ENCODE assay signal across 18 cellular contexts in the genomic region with DNA sequence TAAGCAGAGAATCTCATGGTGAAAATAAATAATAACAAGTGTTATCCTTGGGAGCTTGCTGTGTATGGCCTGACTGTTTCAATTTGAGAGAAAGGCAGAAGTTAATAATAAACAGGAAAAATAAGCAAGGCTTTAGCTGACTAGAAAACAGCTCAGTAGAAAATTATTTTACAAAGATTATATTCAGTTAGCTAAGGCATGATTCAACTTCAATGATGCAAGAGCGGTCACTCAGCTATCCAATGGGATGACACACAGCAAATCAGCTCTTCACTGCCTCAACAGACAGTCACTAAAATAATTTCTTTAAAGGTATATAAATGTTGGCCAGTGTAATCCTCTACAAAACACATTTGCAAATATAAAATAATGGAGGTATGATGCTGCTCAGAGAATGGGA. TPM values are rescaled to one million over a fixed set of nuclear protein-coding genes. Genes with fewer than 3 reads are reported as not detected.
DNase-seq lines count a peak whose midpoint lies in the region; ATAC-seq and TF ChIP-seq lines count a peak whose summit lies in the region.
"Had no signal": no experiment of that assay in that cellular context is flagged by ENCODE, and none has a peak within 500 bp of the region (broad histone marks: within the 10 kb centered on the region; RNA-seq: fewer than 3 reads in every experiment).

No MANE protein-coding gene starts in this region.

- peaks cover 6% of the 10 kb centered on the region; the same call in 1 of the 2 replicates for H3K36me3 ChIP-seq in HUES48 (ENCODE audit: control insufficient read depth, insufficient read depth, low read length)
- H3K36me3 ChIP-seq in mammary epithelial cell (ENCODE audit: insufficient read depth, low read length), result peaks cover 9% of the 10 kb centered on the region

- TF ChIP-seq CTCF in mammary epithelial cell (conservative IDR thresholded peaks at IDR 0.05 in 1 of 2, IDR thresholded peaks at IDR 0.05 in 1 of 2; ENCODE audit: extremely low read depth in 1 of 2, insufficient read depth in 1 of 2, low read depth in 1 of 2, low read length in 2 of 2), result no peak

- peaks cover 74% of the 10 kb centered on the region for H3K4me1 ChIP-seq in HUES48 (ENCODE audit: control insufficient read depth, insufficient read depth, low read length)
- peaks cover 7% of the 10 kb centered on the region for H3K4me1 ChIP-seq in mammary epithelial cell (ENCODE audit: insufficient read depth, low read length)

- dilution Hi-C loops in mammary epithelial cell (cut with HindIII; ENCODE audit: low sequenced_read_pairs), result no loop called here

- in situ Hi-C loops in mammary epithelial cell (cut with MboI; ENCODE audit: low sequenced_read_pairs in 2 of 2), result no loop called here

- DNase-seq in AG08396 (ENCODE audit: low spot score) (peak; percentile 63), mammary epithelial cell (peak; percentile 28), glomerular visceral epithelial cell (ENCODE audit: extremely low spot score) (peak; percentile 16), amygdala (lab: John Stamatoyannopoulos, UW) (no peak), NCI-H1105 (lab: John Stamatoyannopoulos, UW) (no peak)
- DNase-seq: activated CD4-positive, alpha-beta T cell treated with anti-CD3 and anti-CD28 coated beads for 48 hours; activated T-cell treated with anti-CD3 and anti-CD28 coated beads, Interleukin-2, amount 50 U/mL, for 24 hours; caudate nucleus; Kasumi-1; NCI-H1930; NCI-H524 treated with DMSO at 0.1 percent for 48 hours; SK-N-SH; small intestine had no signal

- CTCF ChIA-PET in mammary epithelial cell (lab: Charles Lee; ENCODE audit: low non-redundant PET), result no interaction called here

- H3K9me3 ChIP-seq in HUES48 (ENCODE audit: control insufficient read depth, insufficient read depth, low read length) (no peaks in the 10 kb centered on the region), mammary epithelial cell (replicated peaks; ENCODE audit: insufficient read depth, low read length) (no peaks in the 10 kb centered on the region)
- H3K9me3 ChIP-seq: SK-N-SH had no signal

- H3K4me2 ChIP-seq in mammary epithelial cell (ENCODE audit: insufficient read depth, low read depth, low read length), result no peak overlapping the region
- H3K4me2 ChIP-seq: SK-N-SH had no signal

- WGBS in mammary epithelial cell (ENCODE audit: low coverage, missing lambda C conversion rate), result 100% methylated on average over 1 of the region's 1 CpG

- H3K79me2 ChIP-seq in mammary epithelial cell (ENCODE audit: insufficient read depth, low read length), result no peaks in the 10 kb centered on the region
- H3K79me2 ChIP-seq: parathyroid adenoma had no signal

- intact Hi-C loops in mammary epithelial cell (cut with micrococcal nuclease), result no loop called here

- ATAC-seq in GM18520 (IDR thresholded peaks at IDR 0.05; ENCODE audit: unreplicated experiment), result no peak
- no peak for ATAC-seq in GM18909 (IDR thresholded peaks at IDR 0.05; ENCODE audit: poor library complexity, unreplicated experiment)

- H3K27me3 ChIP-seq in HUES48 (ENCODE audit: control insufficient read depth, insufficient read depth, low read length) (no peaks in the 10 kb centered on the region), mammary epithelial cell (ENCODE audit: insufficient read depth, low read length) (no peaks in the 10 kb centered on the region)

- BruUV-seq in mammary epithelial cell (replicated peaks; lab: Mats Ljungman, UMichigan), result no TSS peak

- H3K4me3 ChIP-seq in HUES48 (ENCODE audit: low read depth, low read length) (no peak overlapping the region), mammary epithelial cell (replicated peaks in 1 of 3; ENCODE audit: insufficient read depth in 1 of 3, low read depth in 2 of 3, low read length in 3 of 3) (no peak overlapping the region)

- H4K20me1 ChIP-seq in mammary epithelial cell (ENCODE audit: insufficient read depth, low read length), result no peaks in the 10 kb centered on the region

- peak overlapping the region; percentile 88 for H3K27ac ChIP-seq in HUES48 (ENCODE audit: low read depth, low read length)
- H3K27ac ChIP-seq in mammary epithelial cell (ENCODE audit: insufficient read depth, low read depth, low read length), result no peak overlapping the region
- H3K27ac ChIP-seq: HL-60, parathyroid adenoma had no signal

- no peak overlapping the region for H2AFZ ChIP-seq in mammary epithelial cell (ENCODE audit: low read depth, low read length)
- H2AFZ ChIP-seq: parathyroid adenoma had no signal

- H3K9ac ChIP-seq in HUES48 (ENCODE audit: low read depth, low read length), result no peak overlapping the region
- H3K9ac ChIP-seq in mammary epithelial cell (ENCODE audit: insufficient read depth, low read length), result no peak overlapping the region
- H3K9ac ChIP-seq: parathyroid adenoma, SK-N-SH had no signal

RNA-seq across cellular contexts. Expression of gene GSTZ1, which starts 18.6 kb away (rescaled TPM):
- 10 to 100 TPM; 28.1 to 33.0 TPM for total RNA-seq in mammary epithelial cell
- 27.9 TPM for polyA plus RNA-seq in mammary epithelial cell
- polyA minus RNA-seq in mammary epithelial cell, result 14.1 TPM

RNA-seq across cellular contexts. Expression of gene POMT2, which starts 18.7 kb away (rescaled TPM):
- total RNA-seq in mammary epithelial cell, result 10 to 100 TPM; 17.0 to 38.4 TPM
- 16.7 TPM for polyA plus RNA-seq in mammary epithelial cell
- polyA minus RNA-seq in mammary epithelial cell, result 37.1 TPM

RNA-seq across cellular contexts. Expression of gene TMED8, which starts 37.5 kb away (rescaled TPM):
- total RNA-seq in mammary epithelial cell, result 10 to 100 TPM; 11.2 to 16.0 TPM
- polyA plus RNA-seq in mammary epithelial cell, result 6.0 TPM
- polyA minus RNA-seq in mammary epithelial cell, result 14.0 TPM

RNA-seq across cellular contexts. Expression of gene SAMD15, which starts 37.8 kb away (rescaled TPM):
- 1 to 10 TPM; 1.2 to 2.5 TPM for total RNA-seq in mammary epithelial cell
- polyA plus RNA-seq in mammary epithelial cell, result 0.37 TPM
- not detected for polyA minus RNA-seq in mammary epithelial cell

Comparison
In these comparisons a context has a peak if more than half of its experiments do, and no peak if none do; other contexts are left out.
1. DNase-seq: peak in AG08396 (single experiment), mammary epithelial cell (single experiment) and glomerular visceral epithelial cell (single experiment); none in amygdala (0 of 56) and NCI-H1105 (single experiment).